35 cellular contexts compared by ENCODE assay signal in the genomic region with DNA sequence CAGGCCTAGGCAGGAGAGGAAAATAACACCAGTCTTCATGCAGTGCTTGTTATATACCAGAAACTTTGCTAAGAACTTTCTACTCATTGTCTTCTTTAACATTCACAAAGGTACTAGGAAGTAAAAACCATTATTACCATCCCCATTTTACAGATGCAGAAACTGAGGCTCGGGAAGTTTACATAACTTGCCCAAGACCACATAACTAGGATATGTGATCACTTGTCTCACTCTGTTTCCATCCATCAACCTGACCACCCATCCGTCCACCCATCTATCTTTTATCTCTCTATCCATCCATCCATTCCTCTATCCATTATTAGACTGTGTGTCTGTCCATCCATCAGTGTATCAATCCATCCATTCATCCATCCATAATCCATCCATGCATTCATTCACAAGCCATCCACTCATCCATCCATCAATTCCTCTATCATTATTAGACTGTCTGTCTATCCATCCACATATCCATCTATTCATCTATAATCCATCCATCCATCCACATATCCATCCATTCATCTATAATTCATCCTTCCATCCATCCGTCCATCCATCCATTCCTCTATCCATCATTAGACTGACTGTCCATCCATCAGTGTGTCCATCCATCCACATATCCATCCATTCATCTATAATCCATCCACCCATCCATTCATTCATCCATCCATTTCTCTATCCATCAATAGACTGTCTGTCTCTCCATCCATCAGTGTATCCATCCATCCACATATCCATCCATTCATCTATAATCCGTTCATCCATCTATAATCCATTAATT. TPM values are rescaled to one million over a fixed set of nuclear protein-coding genes. Genes with fewer than 3 reads are reported as not detected.
"Had no signal": no experiment of that assay in that cellular context is flagged by ENCODE, and none has a peak within 500 bp of the region (broad histone marks: within the 10 kb centered on the region; RNA-seq: fewer than 3 reads in every experiment).

No MANE protein-coding gene starts in this region.

- H2AFZ ChIP-seq: hepatocyte, parathyroid adenoma had no signal

- H3K4me2 ChIP-seq: hepatocyte had no signal

- ATAC-seq: gastroesophageal sphincter; natural killer cell treated with Interleukin-12 subunit alpha and Interleukin-12 subunit beta and Interleukin-15 and Interleukin-18, amount 100 ng/mL, for 72 hours; stimulated activated effector memory CD8-positive, alpha-beta T cell treated with anti-CD3 and anti-CD28 coated beads, Interleukin-12 subunit alpha, Interleukin-12 subunit beta, amount 100 ng/mL, for 72 hours had no signal

- H3K4me3 ChIP-seq: colonic mucosa, esophagus muscularis mucosa, gastroesophageal sphincter, heart left ventricle, hepatocyte, lung, mucosa of descending colon, right atrium auricular region, sigmoid colon, stomach, thyroid gland had no signal

- FAIRE-seq: kidney had no signal

- H3K27me3 ChIP-seq: colonic mucosa, right atrium auricular region, thyroid gland had no signal

- H3K36me3 ChIP-seq: colonic mucosa, esophagus muscularis mucosa, gastroesophageal sphincter, heart left ventricle, neutrophil, right atrium auricular region, sigmoid colon, stomach, thyroid gland had no signal

- H3K9me3 ChIP-seq: colonic mucosa, esophagus muscularis mucosa, gastroesophageal sphincter, heart left ventricle, mucosa of descending colon, neutrophil, right atrium auricular region, sigmoid colon, stomach, thyroid gland had no signal

- H3K9ac ChIP-seq: parathyroid adenoma had no signal

- H3K4me1 ChIP-seq: colonic mucosa, esophagus muscularis mucosa, foreskin keratinocyte, gastroesophageal sphincter, heart left ventricle, parathyroid adenoma, right atrium auricular region, sigmoid colon, stomach had no signal

- H3K79me2 ChIP-seq: hepatocyte, parathyroid adenoma had no signal

- H3K27ac ChIP-seq: colonic mucosa, esophagus muscularis mucosa, foreskin keratinocyte, gastroesophageal sphincter, heart left ventricle, hepatocyte, neutrophil, parathyroid adenoma, right atrium auricular region, sigmoid colon, stomach, thyroid gland had no signal

- DNase-seq: colonic mucosa; effector CD8-positive, alpha-beta T cell; heart left ventricle; naive B cell; sigmoid colon; stimulated activated CD4-positive, alpha-beta T cell treated with anti-CD3 and anti-CD28 coated beads, Interleukin-4, amount 100 ng/mL, for 24 hours; stimulated activated naive CD4-positive, alpha-beta T cell treated with Interleukin-2 at 50 U/mL for 16 hours had no signal

RNA-seq across cellular contexts. Expression of a gene that starts 33.0 kb away (rescaled TPM):
- total RNA-seq: colonic mucosa; endothelial cell of umbilical vein; esophagus muscularis mucosa; fibroblast of lung; gastroesophageal sphincter; heart left ventricle; kidney; left lobe of liver; liver; lung; mesothelial cell of epicardium; mucosa of descending colon; natural killer cell treated with Interleukin-12 subunit alpha and Interleukin-12 subunit beta and Interleukin-15 and Interleukin-18, amount 100 ng/mL, for 72 hours; omental fat pad; right atrium auricular region; sigmoid colon; skeletal muscle tissue; subcutaneous adipose tissue; ureter had no signal
- polyA plus RNA-seq: endothelial cell of umbilical vein, fibroblast of lung, heart left ventricle, liver, lung, sigmoid colon had no signal

RNA-seq across cellular contexts. Expression of a gene that starts 35.0 kb away (rescaled TPM):
- total RNA-seq: endodermal cell; endothelial cell of umbilical vein; epithelial cell of proximal tubule; fibroblast of lung; foreskin keratinocyte; mesothelial cell of epicardium; natural killer cell treated with Interleukin-12 subunit alpha and Interleukin-12 subunit beta and Interleukin-15 and Interleukin-18, amount 100 ng/mL, for 72 hours; neural crest cell; progenitor cell of endocrine pancreas; skeletal muscle tissue; temporal lobe had no signal
- polyA plus RNA-seq: endothelial cell of umbilical vein, fibroblast of lung, foreskin keratinocyte had no signal
